In genomic region chr12:24143928-24144327, GRCh38 we compare ENCODE assay signal across 29 cellular contexts.
"Had no signal": no experiment of that assay in that cellular context is flagged by ENCODE, and none has a peak within 500 bp of the region (broad histone marks: within the 10 kb centered on the region; RNA-seq: fewer than 3 reads in every experiment).

No MANE protein-coding gene starts in this region.

- H3K36me3 ChIP-seq: stomach, suprapubic skin, thoracic aorta, thyroid gland, tibial artery, tibial nerve, transverse colon, upper lobe of left lung, upper lobe of right lung, uterus, vagina had no signal

- H3K27me3 Mint-ChIP-seq: stimulated activated memory B cell treated with anti-CD40 and anti-IgM and Interleukin-4, amounts not matched to agents 10 μg/mL and 1 μg/mL and 100 μg/mL, for 72 hours; stimulated activated naive CD8-positive, alpha-beta T cell treated with anti-CD3 and anti-CD28 coated beads, Interleukin-15, amount 100 ng/mL, for 72 hours; stimulated activated naive CD8-positive, alpha-beta T cell treated with anti-CD3 and anti-CD28 coated beads, Interleukin-15, Interleukin-2, amounts not matched to agents 100 ng/mL and 50 ng/mL, for 24 hours; type B pancreatic cell had no signal

- DNase-seq: stimulated activated CD4-positive, alpha-beta T cell treated with anti-CD3 and anti-CD28 coated beads, Interleukin-2, amount 100 ng/mL, for 48 hours; stimulated activated CD4-positive, alpha-beta T cell treated with anti-CD3 and anti-CD28 coated beads, Interleukin-4, amount 100 ng/mL, for 1 hour; stimulated activated CD4-positive, alpha-beta T cell treated with anti-CD3 and anti-CD28 coated beads, Interleukin-4, amount 100 ng/mL, for 24 hours; stimulated activated CD4-positive, alpha-beta T cell treated with anti-CD3 and anti-CD28 coated beads, Interleukin-4, amount 100 ng/mL, for 4 hours; stimulated activated CD8-positive, alpha-beta memory T cell treated with anti-CD3 and anti-CD28 coated beads, Interleukin-4, amount 100 ng/mL, for 48 hours; stimulated activated naive B cell treated with anti-CD40 and anti-IgM and Interleukin-4, amounts not matched to agents 10 μg/mL and 1 μg/mL and 100 μg/mL, for 72 hours; stimulated activated naive CD4-positive, alpha-beta T cell; stimulated activated naive CD4-positive, alpha-beta T cell treated with Interleukin-2 at 50 U/mL for 16 hours; stimulated activated naive CD8-positive, alpha-beta T cell treated with anti-CD3 and anti-CD28 coated beads, Interleukin-15, amount 100 ng/mL, for 72 hours; stimulated activated naive CD8-positive, alpha-beta T cell treated with anti-CD3 and anti-CD28 coated beads, Interleukin-15, Interleukin-2, amounts not matched to agents 100 U/mL and 50 U/mL, for 24 hours; stomach; substantia nigra; testis; thyroid gland; tibial artery; transverse colon; trophoblast cell; upper lobe of left lung; upper lobe of right lung; uterus had no signal

- ATAC-seq: stimulated activated effector memory CD8-positive, alpha-beta T cell treated with anti-CD3 and anti-CD28 coated beads, Interleukin-12 subunit alpha, Interleukin-12 subunit beta, amount 100 ng/mL, for 72 hours; stimulated activated memory B cell treated with anti-CD40 and anti-IgM and Interleukin-4, amounts not matched to agents 10 μg/mL and 1 μg/mL and 100 μg/mL, for 72 hours; stimulated activated naive B cell treated with anti-CD40 and anti-IgM and Interleukin-4, amounts not matched to agents 10 μg/mL and 1 μg/mL and 100 μg/mL, for 72 hours; stimulated activated naive CD8-positive, alpha-beta T cell treated with anti-CD3 and anti-CD28 coated beads, Interleukin-15, amount 100 ng/mL, for 72 hours; stimulated activated naive CD8-positive, alpha-beta T cell treated with anti-CD3 and anti-CD28 coated beads, Interleukin-15, Interleukin-2, amounts not matched to agents 100 U/mL and 50 U/mL, for 24 hours; upper lobe of right lung had no signal

- H3K4me3 Mint-ChIP-seq: stimulated activated effector memory CD8-positive, alpha-beta T cell treated with anti-CD3 and anti-CD28 coated beads, Interleukin-12 subunit alpha, Interleukin-12 subunit beta, amount 100 ng/mL, for 72 hours; stimulated activated memory B cell treated with anti-CD40 and anti-IgM and Interleukin-4, amounts not matched to agents 10 μg/mL and 1 μg/mL and 100 μg/mL, for 72 hours; stimulated activated naive B cell treated with anti-CD40 and anti-IgM and Interleukin-4, amounts not matched to agents 10 μg/mL and 1 μg/mL and 100 μg/mL, for 72 hours; stimulated activated naive CD8-positive, alpha-beta T cell treated with anti-CD3 and anti-CD28 coated beads, Interleukin-15, amount 100 ng/mL, for 72 hours; stimulated activated naive CD8-positive, alpha-beta T cell treated with anti-CD3 and anti-CD28 coated beads, Interleukin-15, Interleukin-2, amounts not matched to agents 100 ng/mL and 50 ng/mL, for 24 hours; type B pancreatic cell had no signal

- H3K9me3 ChIP-seq: stomach, testis, thoracic aorta, thyroid gland, tibial artery, transverse colon, upper lobe of left lung, upper lobe of right lung, uterus had no signal

- H3K4me3 ChIP-seq: stomach, suprapubic skin, testis, thoracic aorta, thyroid gland, tibial artery, tibial nerve, transverse colon, upper lobe of left lung, upper lobe of right lung, uterus, vagina had no signal

- FAIRE-seq: urothelium cell line had no signal

- H3K4me1 ChIP-seq: stomach, suprapubic skin, testis, thyroid gland, tibial nerve, transverse colon, upper lobe of left lung, upper lobe of right lung, uterus, vagina had no signal

- H3K27me3 ChIP-seq: stomach, suprapubic skin, testis, thyroid gland, tibial artery, tibial nerve, transverse colon, upper lobe of left lung, upper lobe of right lung, uterus, vagina had no signal

- H3K27ac Mint-ChIP-seq: stimulated activated effector memory CD8-positive, alpha-beta T cell treated with anti-CD3 and anti-CD28 coated beads, Interleukin-12 subunit alpha, Interleukin-12 subunit beta, amount 100 ng/mL, for 72 hours; stimulated activated memory B cell treated with anti-CD40 and anti-IgM and Interleukin-4, amounts not matched to agents 10 μg/mL and 1 μg/mL and 100 μg/mL, for 72 hours; stimulated activated naive B cell treated with anti-CD40 and anti-IgM and Interleukin-4, amounts not matched to agents 10 μg/mL and 1 μg/mL and 100 μg/mL, for 72 hours; stimulated activated naive CD8-positive, alpha-beta T cell treated with anti-CD3 and anti-CD28 coated beads, Interleukin-15, Interleukin-2, amounts not matched to agents 100 ng/mL and 50 ng/mL, for 24 hours; type B pancreatic cell had no signal

- H3K4me1 Mint-ChIP-seq: stimulated activated effector memory CD8-positive, alpha-beta T cell treated with anti-CD3 and anti-CD28 coated beads, Interleukin-12 subunit alpha, Interleukin-12 subunit beta, amount 100 ng/mL, for 72 hours; stimulated activated memory B cell treated with anti-CD40 and anti-IgM and Interleukin-4, amounts not matched to agents 10 μg/mL and 1 μg/mL and 100 μg/mL, for 72 hours; stimulated activated naive B cell treated with anti-CD40 and anti-IgM and Interleukin-4, amounts not matched to agents 10 μg/mL and 1 μg/mL and 100 μg/mL, for 72 hours; stimulated activated naive CD8-positive, alpha-beta T cell treated with anti-CD3 and anti-CD28 coated beads, Interleukin-15, amount 100 ng/mL, for 72 hours had no signal

- H3K27ac ChIP-seq: stomach, suprapubic skin, testis, thoracic aorta, thyroid gland, tibial artery, tibial nerve, transverse colon, upper lobe of left lung, upper lobe of right lung, uterus, vagina had no signal

- H3K36me3 Mint-ChIP-seq: stimulated activated effector memory CD8-positive, alpha-beta T cell treated with anti-CD3 and anti-CD28 coated beads, Interleukin-12 subunit alpha, Interleukin-12 subunit beta, amount 100 ng/mL, for 72 hours had no signal
